ENCODE assay signal across 1 cellular context in the genomic region with DNA sequence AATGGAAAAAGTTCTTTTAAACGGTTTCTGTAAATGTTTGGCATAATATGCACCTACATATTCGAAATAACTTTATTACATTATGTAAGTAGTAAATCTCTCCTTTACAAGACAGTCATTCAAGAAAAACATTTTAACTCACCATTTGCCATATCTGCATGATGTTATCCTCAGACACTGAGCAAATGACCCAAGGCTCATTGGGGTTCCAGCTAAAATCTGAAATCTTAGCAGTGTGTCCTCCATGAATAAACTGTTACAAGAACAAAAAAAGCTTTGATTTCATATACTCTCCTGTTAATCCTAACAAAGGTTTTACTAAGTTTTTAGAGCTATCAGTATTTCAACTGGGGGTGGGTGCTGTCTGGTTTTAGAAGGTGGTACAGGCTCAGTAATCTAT.
TF ChIP-seq lines count a peak whose summit lies in the region.

No MANE protein-coding gene starts in this region.

TF ChIP-seq in GM23338, 12 proteins besides CTCF, POLR2A, EP300 and RAD21:
- TF ChIP-seq, protein P1, sequence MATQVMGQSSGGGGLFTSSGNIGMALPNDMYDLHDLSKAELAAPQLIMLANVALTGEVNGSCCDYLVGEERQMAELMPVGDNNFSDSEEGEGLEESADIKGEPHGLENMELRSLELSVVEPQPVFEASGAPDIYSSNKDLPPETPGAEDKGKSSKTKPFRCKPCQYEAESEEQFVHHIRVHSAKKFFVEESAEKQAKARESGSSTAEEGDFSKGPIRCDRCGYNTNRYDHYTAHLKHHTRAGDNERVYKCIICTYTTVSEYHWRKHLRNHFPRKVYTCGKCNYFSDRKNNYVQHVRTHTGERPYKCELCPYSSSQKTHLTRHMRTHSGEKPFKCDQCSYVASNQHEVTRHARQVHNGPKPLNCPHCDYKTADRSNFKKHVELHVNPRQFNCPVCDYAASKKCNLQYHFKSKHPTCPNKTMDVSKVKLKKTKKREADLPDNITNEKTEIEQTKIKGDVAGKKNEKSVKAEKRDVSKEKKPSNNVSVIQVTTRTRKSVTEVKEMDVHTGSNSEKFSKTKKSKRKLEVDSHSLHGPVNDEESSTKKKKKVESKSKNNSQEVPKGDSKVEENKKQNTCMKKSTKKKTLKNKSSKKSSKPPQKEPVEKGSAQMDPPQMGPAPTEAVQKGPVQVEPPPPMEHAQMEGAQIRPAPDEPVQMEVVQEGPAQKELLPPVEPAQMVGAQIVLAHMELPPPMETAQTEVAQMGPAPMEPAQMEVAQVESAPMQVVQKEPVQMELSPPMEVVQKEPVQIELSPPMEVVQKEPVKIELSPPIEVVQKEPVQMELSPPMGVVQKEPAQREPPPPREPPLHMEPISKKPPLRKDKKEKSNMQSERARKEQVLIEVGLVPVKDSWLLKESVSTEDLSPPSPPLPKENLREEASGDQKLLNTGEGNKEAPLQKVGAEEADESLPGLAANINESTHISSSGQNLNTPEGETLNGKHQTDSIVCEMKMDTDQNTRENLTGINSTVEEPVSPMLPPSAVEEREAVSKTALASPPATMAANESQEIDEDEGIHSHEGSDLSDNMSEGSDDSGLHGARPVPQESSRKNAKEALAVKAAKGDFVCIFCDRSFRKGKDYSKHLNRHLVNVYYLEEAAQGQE (IDR thresholded peaks at IDR 0.05; ENCODE audit: unreplicated experiment), result no peak
- TF ChIP-seq EZH2 (IDR thresholded peaks at IDR 0.05; ENCODE audit: low read depth, unreplicated experiment) (no peak), CREB1 (CRISPR knock-in tag; IDR thresholded peaks at IDR 0.05; ENCODE audit: low read depth) (no peak), JUNB (IDR thresholded peaks at IDR 0.05; ENCODE audit: unreplicated experiment) (no peak), EZH2phosphoT487 (IDR thresholded peaks at IDR 0.05; ENCODE audit: unreplicated experiment) (no peak), POLR2AphosphoS5 (IDR thresholded peaks at IDR 0.05; ENCODE audit: low read depth) (no peak), STAT1 (IDR thresholded peaks at IDR 0.05; ENCODE audit: unreplicated experiment) (no peak), ZNF462 (CRISPR knock-in tag; IDR thresholded peaks at IDR 0.05) (no peak), NANOG (IDR thresholded peaks at IDR 0.05; ENCODE audit: borderline replicate concordance) (no peak), ETS1 (IDR thresholded peaks at IDR 0.05) (no peak), ZNF114 (CRISPR knock-in tag; IDR thresholded peaks at IDR 0.05) (no peak), ZNF331 (CRISPR knock-in tag; IDR thresholded peaks at IDR 0.05; ENCODE audit: low read depth) (no peak)
